Comparison of ENCODE assay signal across 2 cellular contexts in the genomic region with DNA sequence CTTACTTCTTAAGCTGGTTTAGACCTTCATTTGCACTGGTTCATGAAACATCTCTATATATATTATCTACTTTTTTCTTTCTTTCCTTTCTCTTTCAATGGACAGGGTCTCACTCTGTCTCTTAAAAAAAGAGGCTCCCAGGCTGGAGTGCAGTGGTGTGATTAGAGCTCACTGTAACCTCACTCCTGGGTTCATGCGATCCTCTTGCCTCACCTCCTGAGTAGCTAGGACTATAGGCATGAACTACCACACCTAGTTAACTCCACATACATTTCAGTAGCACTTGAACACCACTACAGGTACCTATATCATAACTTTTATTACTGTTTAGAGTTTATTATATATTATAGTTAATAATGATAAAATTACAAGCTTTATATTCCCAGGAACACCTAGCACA.
TF ChIP-seq lines count a peak whose summit lies in the region.

No MANE protein-coding gene starts in this region.

TF ChIP-seq in WTC11, 78 proteins besides CTCF, POLR2A, EP300 and RAD21:
- TF ChIP-seq, protein P1, sequence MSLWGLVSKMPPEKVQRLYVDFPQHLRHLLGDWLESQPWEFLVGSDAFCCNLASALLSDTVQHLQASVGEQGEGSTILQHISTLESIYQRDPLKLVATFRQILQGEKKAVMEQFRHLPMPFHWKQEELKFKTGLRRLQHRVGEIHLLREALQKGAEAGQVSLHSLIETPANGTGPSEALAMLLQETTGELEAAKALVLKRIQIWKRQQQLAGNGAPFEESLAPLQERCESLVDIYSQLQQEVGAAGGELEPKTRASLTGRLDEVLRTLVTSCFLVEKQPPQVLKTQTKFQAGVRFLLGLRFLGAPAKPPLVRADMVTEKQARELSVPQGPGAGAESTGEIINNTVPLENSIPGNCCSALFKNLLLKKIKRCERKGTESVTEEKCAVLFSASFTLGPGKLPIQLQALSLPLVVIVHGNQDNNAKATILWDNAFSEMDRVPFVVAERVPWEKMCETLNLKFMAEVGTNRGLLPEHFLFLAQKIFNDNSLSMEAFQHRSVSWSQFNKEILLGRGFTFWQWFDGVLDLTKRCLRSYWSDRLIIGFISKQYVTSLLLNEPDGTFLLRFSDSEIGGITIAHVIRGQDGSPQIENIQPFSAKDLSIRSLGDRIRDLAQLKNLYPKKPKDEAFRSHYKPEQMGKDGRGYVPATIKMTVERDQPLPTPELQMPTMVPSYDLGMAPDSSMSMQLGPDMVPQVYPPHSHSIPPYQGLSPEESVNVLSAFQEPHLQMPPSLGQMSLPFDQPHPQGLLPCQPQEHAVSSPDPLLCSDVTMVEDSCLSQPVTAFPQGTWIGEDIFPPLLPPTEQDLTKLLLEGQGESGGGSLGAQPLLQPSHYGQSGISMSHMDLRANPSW (CRISPR knock-in tag; conservative IDR thresholded peaks at IDR 0.05; ENCODE audit: low read depth): no peak
- TF ChIP-seq, protein P2, sequence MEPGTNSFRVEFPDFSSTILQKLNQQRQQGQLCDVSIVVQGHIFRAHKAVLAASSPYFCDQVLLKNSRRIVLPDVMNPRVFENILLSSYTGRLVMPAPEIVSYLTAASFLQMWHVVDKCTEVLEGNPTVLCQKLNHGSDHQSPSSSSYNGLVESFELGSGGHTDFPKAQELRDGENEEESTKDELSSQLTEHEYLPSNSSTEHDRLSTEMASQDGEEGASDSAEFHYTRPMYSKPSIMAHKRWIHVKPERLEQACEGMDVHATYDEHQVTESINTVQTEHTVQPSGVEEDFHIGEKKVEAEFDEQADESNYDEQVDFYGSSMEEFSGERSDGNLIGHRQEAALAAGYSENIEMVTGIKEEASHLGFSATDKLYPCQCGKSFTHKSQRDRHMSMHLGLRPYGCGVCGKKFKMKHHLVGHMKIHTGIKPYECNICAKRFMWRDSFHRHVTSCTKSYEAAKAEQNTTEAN (CRISPR knock-in tag; IDR thresholded peaks at IDR 0.05): no peak
- no peak for TF ChIP-seq MYBL2 (CRISPR knock-in tag; IDR thresholded peaks at IDR 0.05)
- TF ChIP-seq NFE2L1 (CRISPR knock-in tag; IDR thresholded peaks at IDR 0.05): no peak
- TF ChIP-seq NFATC4 (CRISPR knock-in tag; IDR thresholded peaks at IDR 0.05): no peak
- TF ChIP-seq, protein P3, sequence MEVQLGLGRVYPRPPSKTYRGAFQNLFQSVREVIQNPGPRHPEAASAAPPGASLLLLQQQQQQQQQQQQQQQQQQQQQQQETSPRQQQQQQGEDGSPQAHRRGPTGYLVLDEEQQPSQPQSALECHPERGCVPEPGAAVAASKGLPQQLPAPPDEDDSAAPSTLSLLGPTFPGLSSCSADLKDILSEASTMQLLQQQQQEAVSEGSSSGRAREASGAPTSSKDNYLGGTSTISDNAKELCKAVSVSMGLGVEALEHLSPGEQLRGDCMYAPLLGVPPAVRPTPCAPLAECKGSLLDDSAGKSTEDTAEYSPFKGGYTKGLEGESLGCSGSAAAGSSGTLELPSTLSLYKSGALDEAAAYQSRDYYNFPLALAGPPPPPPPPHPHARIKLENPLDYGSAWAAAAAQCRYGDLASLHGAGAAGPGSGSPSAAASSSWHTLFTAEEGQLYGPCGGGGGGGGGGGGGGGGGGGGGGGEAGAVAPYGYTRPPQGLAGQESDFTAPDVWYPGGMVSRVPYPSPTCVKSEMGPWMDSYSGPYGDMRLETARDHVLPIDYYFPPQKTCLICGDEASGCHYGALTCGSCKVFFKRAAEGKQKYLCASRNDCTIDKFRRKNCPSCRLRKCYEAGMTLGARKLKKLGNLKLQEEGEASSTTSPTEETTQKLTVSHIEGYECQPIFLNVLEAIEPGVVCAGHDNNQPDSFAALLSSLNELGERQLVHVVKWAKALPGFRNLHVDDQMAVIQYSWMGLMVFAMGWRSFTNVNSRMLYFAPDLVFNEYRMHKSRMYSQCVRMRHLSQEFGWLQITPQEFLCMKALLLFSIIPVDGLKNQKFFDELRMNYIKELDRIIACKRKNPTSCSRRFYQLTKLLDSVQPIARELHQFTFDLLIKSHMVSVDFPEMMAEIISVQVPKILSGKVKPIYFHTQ (CRISPR knock-in tag; IDR thresholded peaks at IDR 0.05): no peak
- no peak for TF ChIP-seq JAZF1 (CRISPR knock-in tag; IDR thresholded peaks at IDR 0.05)
- no peak for TF ChIP-seq ZNF423 (CRISPR knock-in tag; IDR thresholded peaks at IDR 0.05)
- TF ChIP-seq NR1H2 (CRISPR knock-in tag; IDR thresholded peaks at IDR 0.05): no peak
- TF ChIP-seq, protein P4, sequence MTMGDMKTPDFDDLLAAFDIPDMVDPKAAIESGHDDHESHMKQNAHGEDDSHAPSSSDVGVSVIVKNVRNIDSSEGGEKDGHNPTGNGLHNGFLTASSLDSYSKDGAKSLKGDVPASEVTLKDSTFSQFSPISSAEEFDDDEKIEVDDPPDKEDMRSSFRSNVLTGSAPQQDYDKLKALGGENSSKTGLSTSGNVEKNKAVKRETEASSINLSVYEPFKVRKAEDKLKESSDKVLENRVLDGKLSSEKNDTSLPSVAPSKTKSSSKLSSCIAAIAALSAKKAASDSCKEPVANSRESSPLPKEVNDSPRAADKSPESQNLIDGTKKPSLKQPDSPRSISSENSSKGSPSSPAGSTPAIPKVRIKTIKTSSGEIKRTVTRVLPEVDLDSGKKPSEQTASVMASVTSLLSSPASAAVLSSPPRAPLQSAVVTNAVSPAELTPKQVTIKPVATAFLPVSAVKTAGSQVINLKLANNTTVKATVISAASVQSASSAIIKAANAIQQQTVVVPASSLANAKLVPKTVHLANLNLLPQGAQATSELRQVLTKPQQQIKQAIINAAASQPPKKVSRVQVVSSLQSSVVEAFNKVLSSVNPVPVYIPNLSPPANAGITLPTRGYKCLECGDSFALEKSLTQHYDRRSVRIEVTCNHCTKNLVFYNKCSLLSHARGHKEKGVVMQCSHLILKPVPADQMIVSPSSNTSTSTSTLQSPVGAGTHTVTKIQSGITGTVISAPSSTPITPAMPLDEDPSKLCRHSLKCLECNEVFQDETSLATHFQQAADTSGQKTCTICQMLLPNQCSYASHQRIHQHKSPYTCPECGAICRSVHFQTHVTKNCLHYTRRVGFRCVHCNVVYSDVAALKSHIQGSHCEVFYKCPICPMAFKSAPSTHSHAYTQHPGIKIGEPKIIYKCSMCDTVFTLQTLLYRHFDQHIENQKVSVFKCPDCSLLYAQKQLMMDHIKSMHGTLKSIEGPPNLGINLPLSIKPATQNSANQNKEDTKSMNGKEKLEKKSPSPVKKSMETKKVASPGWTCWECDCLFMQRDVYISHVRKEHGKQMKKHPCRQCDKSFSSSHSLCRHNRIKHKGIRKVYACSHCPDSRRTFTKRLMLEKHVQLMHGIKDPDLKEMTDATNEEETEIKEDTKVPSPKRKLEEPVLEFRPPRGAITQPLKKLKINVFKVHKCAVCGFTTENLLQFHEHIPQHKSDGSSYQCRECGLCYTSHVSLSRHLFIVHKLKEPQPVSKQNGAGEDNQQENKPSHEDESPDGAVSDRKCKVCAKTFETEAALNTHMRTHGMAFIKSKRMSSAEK (CRISPR knock-in tag; IDR thresholded peaks at IDR 0.05; ENCODE audit: borderline replicate concordance): no peak
- no peak for TF ChIP-seq NR3C1 (CRISPR knock-in tag; conservative IDR thresholded peaks at IDR 0.05; ENCODE audit: low read depth)

TF ChIP-seq in H1, 55 proteins besides CTCF, POLR2A, EP300 and RAD21:
- TF ChIP-seq CEBPB (IDR thresholded peaks at IDR 0.05; ENCODE audit: low read depth, low read length): no peak
- no peak for TF ChIP-seq TAF1 (IDR thresholded peaks at IDR 0.05; ENCODE audit: low read depth, low read length)
- no peak for TF ChIP-seq BRCA1 (IDR thresholded peaks at IDR 0.05; ENCODE audit: low read depth, low read length)
- TF ChIP-seq SUZ12 (IDR thresholded peaks at IDR 0.05; ENCODE audit: low read length): no peak
- TF ChIP-seq EGR1 (IDR thresholded peaks at IDR 0.05; ENCODE audit: borderline replicate concordance, low read depth, low read length): no peak
- no peak for TF ChIP-seq SIX5 (IDR thresholded peaks at IDR 0.05; ENCODE audit: low read depth, low read length)
- TF ChIP-seq KDM1A (IDR thresholded peaks at IDR 0.05; ENCODE audit: borderline replicate concordance, low read length): no peak
- no peak for TF ChIP-seq SP4 (IDR thresholded peaks at IDR 0.05; ENCODE audit: low read length)
- TF ChIP-seq POU5F1 (IDR thresholded peaks at IDR 0.05; ENCODE audit: low read depth, low read length): no peak
- TF ChIP-seq TEAD4 (IDR thresholded peaks at IDR 0.05; ENCODE audit: low read depth, low read length): no peak
- TF ChIP-seq GABPA (IDR thresholded peaks at IDR 0.05; ENCODE audit: borderline replicate concordance, insufficient read depth, low read length): no peak
- no peak for TF ChIP-seq JUND (IDR thresholded peaks at IDR 0.05; ENCODE audit: low read length)
- TF ChIP-seq RBBP5 (IDR thresholded peaks at IDR 0.05; ENCODE audit: borderline replicate concordance, low read depth, low read length): no peak
- TF ChIP-seq ASH2L (IDR thresholded peaks at IDR 0.05; ENCODE audit: low read length): no peak
